Comparison of ENCODE assay signal across 1 cellular context in the genomic region with DNA sequence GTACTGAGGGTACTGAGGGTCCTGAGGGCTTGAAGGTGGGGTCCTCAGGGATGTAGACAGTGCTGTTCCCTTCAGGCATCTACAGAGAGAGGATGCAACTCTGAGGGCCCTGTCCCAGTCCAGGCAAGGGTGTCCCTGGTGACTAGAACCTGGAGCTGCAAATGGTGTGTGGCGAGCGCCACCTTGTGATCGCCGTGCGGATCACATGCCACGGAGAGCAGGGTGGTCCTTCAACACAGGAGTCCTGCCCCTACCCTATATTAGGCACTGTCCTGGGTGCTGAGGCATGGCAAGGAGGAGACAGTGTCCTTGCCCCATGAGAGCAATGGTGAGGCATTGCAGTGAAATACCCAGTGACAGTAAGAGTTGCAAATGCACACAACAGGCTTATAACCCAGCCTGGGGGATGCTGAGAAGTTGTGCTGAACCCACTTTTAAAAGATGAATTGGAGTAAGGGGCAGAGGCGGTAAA.
A peak's percentile ranks its signal among the peaks of the same experiment; 100 is the strongest.
TF ChIP-seq lines count a peak whose summit lies in the region.

No MANE protein-coding gene starts in this region.

TF ChIP-seq in H1, 55 proteins besides CTCF, POLR2A, EP300 and RAD21 (continued from another document):
- TF ChIP-seq BRCA1 (IDR thresholded peaks at IDR 0.05; ENCODE audit: low read depth, low read length) (no peak), SAP30 (IDR thresholded peaks at IDR 0.05; ENCODE audit: insufficient read depth, insufficient replicate concordance, low read length) (peak; percentile 77), PHF8 (conservative IDR thresholded peaks at IDR 0.05; ENCODE audit: low read depth, low read length) (no peak), BCL11A (IDR thresholded peaks at IDR 0.05; ENCODE audit: low read depth in 2 of 2, low read length in 2 of 2) (no peak), SIN3A (conservative IDR thresholded peaks at IDR 0.05 in 1 of 2, IDR thresholded peaks at IDR 0.05 in 1 of 2; ENCODE audit: low read depth in 1 of 2, low read length in 2 of 2) (peak; percentile 38 to 83; a peak in 2 of 4 replicates)
- TF ChIP-seq, protein P1, sequence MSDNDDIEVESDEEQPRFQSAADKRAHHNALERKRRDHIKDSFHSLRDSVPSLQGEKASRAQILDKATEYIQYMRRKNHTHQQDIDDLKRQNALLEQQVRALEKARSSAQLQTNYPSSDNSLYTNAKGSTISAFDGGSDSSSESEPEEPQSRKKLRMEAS (IDR thresholded peaks at IDR 0.05) = peak; percentile 81
